ENCODE assay signal across 10 cellular contexts in genomic region chr6:163707385-163708355, GRCh38.
DNase-seq lines count a peak whose midpoint lies in the region; ATAC-seq, FAIRE-seq and TF ChIP-seq lines count a peak whose summit lies in the region.
"Had no signal": no experiment of that assay in that cellular context is flagged by ENCODE, and none has a peak within 500 bp of the region (broad histone marks: within the 10 kb centered on the region; RNA-seq: fewer than 3 reads in every experiment).

No MANE protein-coding gene starts in this region.

- peak; percentile 48 for DNase-seq in germinal center (ENCODE audit: low spot score)
- no peak for DNase-seq in NCI-H446 (lab: John Stamatoyannopoulos, UW)
- DNase-seq in stimulated activated CD4-positive, alpha-beta T cell treated with anti-CD3 and anti-CD28 coated beads, Interleukin-1b, Interleukin-23, amount 100 ng/mL, for 48 hours, result no peak
- DNase-seq in activated CD4-positive, alpha-beta T cell treated with anti-CD3 and anti-CD28 coated beads, Interleukin-2, amount 50 U/mL, for 4 hours, result no peak
- no peak for DNase-seq in urothelium cell line (ENCODE audit: low spot score)
- DNase-seq: activated naive CD8-positive, alpha-beta T cell treated with anti-CD3 and anti-CD28 coated beads, Interleukin-2, amount 50 U/mL, for 24 hours had no signal

- peak; percentile 17 for ATAC-seq in GM19468 (IDR thresholded peaks at IDR 0.05; ENCODE audit: extremely low read depth, unreplicated experiment)
- peak; percentile 57 for ATAC-seq in HG03280 (IDR thresholded peaks at IDR 0.05; ENCODE audit: unreplicated experiment)
- ATAC-seq: activated naive CD8-positive, alpha-beta T cell treated with anti-CD3 and anti-CD28 coated beads, Interleukin-2, amount 50 U/mL, for 24 hours; Panc1 had no signal

- TF ChIP-seq CTCF in GM12875 (IDR thresholded peaks at IDR 0.05; ENCODE audit: borderline replicate concordance, insufficient read depth, low read depth, low read length), result peak; percentile 53

- FAIRE-seq in urothelium cell line (lab: Jason Lieb, UNC), result no peak

- no peak overlapping the region for H3K4me3 ChIP-seq in GM12875 (ENCODE audit: low read depth, low read length)
